Comparison of ENCODE assay signal across 14 cellular contexts in genomic region chr3:44069276-44069675, GRCh38.
"Had no signal": no experiment of that assay in that cellular context is flagged by ENCODE, and none has a peak within 500 bp of the region (broad histone marks: within the 10 kb centered on the region; RNA-seq: fewer than 3 reads in every experiment).

No MANE protein-coding gene starts in this region.

- H3K4me1 Mint-ChIP-seq: memory B cell; stimulated activated naive B cell treated with anti-CD40 and anti-IgM and Interleukin-4, amounts not matched to agents 10 μg/mL and 1 μg/mL and 100 μg/mL, for 72 hours had no signal

- H3K27ac ChIP-seq: hepatocyte, left ventricle myocardium inferior, tibial artery, uterus had no signal

- DNase-seq: activated CD4-positive, alpha-beta T cell treated with anti-CD3 and anti-CD28 coated beads for 48 hours; activated CD8-positive, alpha-beta memory T cell treated with anti-CD3 and anti-CD28 coated beads, Interleukin-2, amount 50 U/mL, for 4 hours; activated CD8-positive, alpha-beta T cell treated with anti-CD3 and anti-CD28 coated beads, Interleukin-2, amount 10 ng/mL, durations not matched to agents 7 days and 5 days; anterior cingulate cortex; left ventricle myocardium inferior; stimulated activated CD4-positive, alpha-beta T cell treated with anti-CD3 and anti-CD28 coated beads, Interleukin-2, amount 100 ng/mL, for 48 hours; stimulated activated naive B cell treated with anti-CD40 and anti-IgM and Interleukin-4, amounts not matched to agents 10 μg/mL and 1 μg/mL and 100 μg/mL, for 72 hours; T-helper 2 cell; tibial artery; uterus had no signal

- H3K36me3 Mint-ChIP-seq: memory B cell; natural killer cell treated with Interleukin-12 subunit alpha and Interleukin-12 subunit beta and Interleukin-15 and Interleukin-18, amount 100 ng/mL, for 72 hours; stimulated activated naive B cell treated with anti-CD40 and anti-IgM and Interleukin-4, amounts not matched to agents 10 μg/mL and 1 μg/mL and 100 μg/mL, for 72 hours; WTC11 had no signal

- H3K4me3 Mint-ChIP-seq: activated CD8-positive, alpha-beta T cell treated with anti-CD3 and anti-CD28 coated beads, Interleukin-2, amount 10 ng/mL, durations not matched to agents 7 days and 5 days; memory B cell; natural killer cell treated with Interleukin-12 subunit alpha and Interleukin-12 subunit beta and Interleukin-15 and Interleukin-18, amount 100 ng/mL, for 72 hours; stimulated activated naive B cell treated with anti-CD40 and anti-IgM and Interleukin-4, amounts not matched to agents 10 μg/mL and 1 μg/mL and 100 μg/mL, for 72 hours; WTC11 had no signal

- H3K27ac Mint-ChIP-seq: activated CD8-positive, alpha-beta T cell treated with anti-CD3 and anti-CD28 coated beads, Interleukin-2, amount 10 ng/mL, durations not matched to agents 7 days and 5 days; memory B cell; natural killer cell treated with Interleukin-12 subunit alpha and Interleukin-12 subunit beta and Interleukin-15 and Interleukin-18, amount 100 ng/mL, for 72 hours; stimulated activated naive B cell treated with anti-CD40 and anti-IgM and Interleukin-4, amounts not matched to agents 10 μg/mL and 1 μg/mL and 100 μg/mL, for 72 hours; WTC11 had no signal

- ATAC-seq: activated CD8-positive, alpha-beta T cell treated with anti-CD3 and anti-CD28 coated beads, Interleukin-2, amount 10 ng/mL, durations not matched to agents 7 days and 5 days; natural killer cell treated with Interleukin-12 subunit alpha and Interleukin-12 subunit beta and Interleukin-15 and Interleukin-18, amount 100 ng/mL, for 72 hours; stimulated activated naive B cell treated with anti-CD40 and anti-IgM and Interleukin-4, amounts not matched to agents 10 μg/mL and 1 μg/mL and 100 μg/mL, for 72 hours; WTC11 had no signal

- H3K9me3 Mint-ChIP-seq: memory B cell; natural killer cell treated with Interleukin-12 subunit alpha and Interleukin-12 subunit beta and Interleukin-15 and Interleukin-18, amount 100 ng/mL, for 72 hours; stimulated activated naive B cell treated with anti-CD40 and anti-IgM and Interleukin-4, amounts not matched to agents 10 μg/mL and 1 μg/mL and 100 μg/mL, for 72 hours; WTC11 had no signal
